Comparison of ENCODE assay signal across 8 cellular contexts in the genomic region with DNA sequence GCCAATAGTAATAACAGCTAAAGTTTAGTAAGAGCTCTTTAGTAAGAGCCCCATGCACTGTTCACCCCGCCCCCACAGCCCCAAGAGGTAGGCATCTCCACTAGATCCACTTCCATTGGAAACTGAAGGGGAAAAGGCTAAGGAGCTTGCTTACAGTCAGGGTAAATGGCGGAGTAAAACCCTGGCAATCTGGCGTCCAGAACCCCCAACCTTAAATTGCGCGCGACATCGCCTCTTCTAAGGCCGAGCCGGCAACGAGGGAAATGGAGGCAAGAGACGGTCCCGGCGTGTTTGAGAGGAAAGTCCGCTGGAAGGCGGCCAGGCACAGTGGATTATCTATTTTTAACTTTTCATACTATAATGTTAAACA. TPM values are rescaled to one million over a fixed set of nuclear protein-coding genes. Genes with fewer than 3 reads are reported as not detected.
DNase-seq lines count a peak whose midpoint lies in the region; ATAC-seq and TF ChIP-seq lines count a peak whose summit lies in the region.

No MANE protein-coding gene starts in this region.

- peak overlapping the region; percentile 94 for H3K27ac Mint-ChIP-seq in central memory CD8-positive, alpha-beta T cell (ENCODE audit: low read depth)

- H3K36me3 Mint-ChIP-seq in central memory CD8-positive, alpha-beta T cell (ENCODE audit: insufficient read depth): peaks cover 14% of the 10 kb centered on the region

- CTCF ChIA-PET in Panc1 (lab: Charles Lee): no interaction called here

- H3K4me3 ChIP-seq in Panc1 (ENCODE audit: low read depth in 2 of 2, low read length in 2 of 2) (peak overlapping the region; percentile 78 to 96), lower lobe of right lung (peak overlapping the region; percentile 97), thyroid gland (replicated peaks in 1 of 3) (peak overlapping the region in 2 of 3 donors; percentile 48 to 83)

- H3K4me1 Mint-ChIP-seq in central memory CD8-positive, alpha-beta T cell: peaks cover 30% of the 10 kb centered on the region

- in situ Hi-C loops in Panc1 (cut with HindIII; ENCODE audit: low pct_unique_long_range_greater_than_20kb, low sequenced_read_pairs): no loop called here

- H3K4me1 ChIP-seq in Panc1 (ENCODE audit: control insufficient read depth, insufficient read depth, low read length) (peaks cover 4% of the 10 kb centered on the region), lower lobe of right lung (peaks cover 33% of the 10 kb centered on the region), thyroid gland (peaks cover 13 to 14% of the 10 kb centered on the region in 2 donors)

- no peak for TF ChIP-seq CTCF in Panc1 (IDR thresholded peaks at IDR 0.05)
- TF ChIP-seq CTCF in lower lobe of right lung (IDR thresholded peaks at IDR 0.05): no peak
- TF ChIP-seq CTCF in thyroid gland (IDR thresholded peaks at IDR 0.05): no peak

- H3K36me3 ChIP-seq in Panc1 (ENCODE audit: control insufficient read depth, insufficient read depth, low read length) (no peaks in the 10 kb centered on the region; the same call in 1 of the 2 replicates), lower lobe of right lung (peaks cover 10% of the 10 kb centered on the region), thyroid gland (peaks cover 0 to 6% of the 10 kb centered on the region in 2 donors)

- peak; percentile 11 for DNase-seq in COLO829 (ENCODE audit: low spot score)
- peak; percentile 5 for DNase-seq in Panc1 (ENCODE audit: low read depth, low spot score)
- DNase-seq in central memory CD8-positive, alpha-beta T cell (ENCODE audit: low spot score in 2 of 2): no peak
- no peak for DNase-seq in lower lobe of right lung
- DNase-seq in thyroid gland: no peak
- DNase-seq in activated effector memory CD4-positive, alpha-beta T cell treated with anti-CD3 and anti-CD28 coated beads, Interleukin-2, amount 50 U/mL, for 16 hours: no peak

- H3K27ac ChIP-seq in Panc1 (ENCODE audit: low read length): peak overlapping the region; percentile 91
- peak overlapping the region; percentile 95 for H3K27ac ChIP-seq in lower lobe of right lung
- H3K27ac ChIP-seq in thyroid gland: peak overlapping the region in 2 of 3 donors; percentile 85 to 99

- no peaks in the 10 kb centered on the region for H3K9me3 Mint-ChIP-seq in central memory CD8-positive, alpha-beta T cell

- H3K9me3 ChIP-seq in Panc1 (ENCODE audit: control insufficient read depth, insufficient read depth, low read depth, low read length): no peaks in the 10 kb centered on the region
- no peaks in the 10 kb centered on the region for H3K9me3 ChIP-seq in lower lobe of right lung
- H3K9me3 ChIP-seq in thyroid gland: no peaks in the 10 kb centered on the region

- POLR2A ChIA-PET in Panc1 (lab: Charles Lee): no interaction called here

- ATAC-seq in GM19351 (IDR thresholded peaks at IDR 0.05; ENCODE audit: unreplicated experiment): peak; percentile 12
- ATAC-seq in HG03354 (IDR thresholded peaks at IDR 0.05; ENCODE audit: poor library complexity, severe bottlenecking, unreplicated experiment): peak; percentile 27
- peak; percentile 53 for ATAC-seq in Panc1
- peak; percentile 4 for ATAC-seq in central memory CD8-positive, alpha-beta T cell (replicated peaks; ENCODE audit: extremely low read depth, poor library complexity, severe bottlenecking)
- ATAC-seq in lower lobe of right lung: peak; percentile 29 to 31

- BruUV-seq in Panc1 (replicated peaks; lab: Mats Ljungman, UMichigan): TSS peak; percentile 79

- H3K27me3 ChIP-seq in Panc1 (ENCODE audit: control insufficient read depth, insufficient read depth, low read length): no peaks in the 10 kb centered on the region
- H3K27me3 ChIP-seq in lower lobe of right lung (ENCODE audit: low read depth): no peaks in the 10 kb centered on the region
- H3K27me3 ChIP-seq in thyroid gland: no peaks in the 10 kb centered on the region

- WGBS in thyroid gland, 2 donors: 0 to 1% methylated on average over 15 of the region's 15 CpGs

- no peaks in the 10 kb centered on the region for H3K27me3 Mint-ChIP-seq in central memory CD8-positive, alpha-beta T cell

- H3K4me3 Mint-ChIP-seq in central memory CD8-positive, alpha-beta T cell: peak overlapping the region; percentile 93

- no peak for TF ChIP-seq POLR2A in thyroid gland (IDR thresholded peaks at IDR 0.05)

- intact Hi-C loops in Panc1 (cut with micrococcal nuclease; ENCODE audit: unreplicated experiment): no loop called here
- intact Hi-C loops in lower lobe of right lung (cut with DNase I): no loop called here
- intact Hi-C loops in thyroid gland (cut with DNase I): no loop called here

RNA-seq across cellular contexts. Expression of a gene that starts 0.6 kb away (rescaled TPM):
- total RNA-seq in Panc1 (2021; ENCODE audit: unreplicated experiment) (14.3 TPM), lower lobe of right lung (25.0 TPM), thyroid gland (10 to 100 TPM; 23.0 to 30.2 (median 24.7) TPM)
- 8.5 TPM for polyA plus RNA-seq in Panc1 (2012; ENCODE audit: insufficient read length)

Comparison
In these comparisons a context has a peak if more than half of its experiments do, and no peak if none do; other contexts are left out.
1. DNase-seq: peak in COLO829 (single experiment) and Panc1 (single experiment); none in central memory CD8-positive, alpha-beta T cell (0 of 2), lower lobe of right lung (single experiment), thyroid gland (0 of 2) and activated effector memory CD4-positive, alpha-beta T cell treated with anti-CD3 and anti-CD28 coated beads, Interleukin-2, amount 50 U/mL, for 16 hours (single experiment).
2. Peak in every context shown above with its lines, with median percentiles within 50 percentile points of each other: ATAC-seq, H3K27ac ChIP-seq and H3K4me3 ChIP-seq.